ENCODE assay signal across 17 cellular contexts in the genomic region with DNA sequence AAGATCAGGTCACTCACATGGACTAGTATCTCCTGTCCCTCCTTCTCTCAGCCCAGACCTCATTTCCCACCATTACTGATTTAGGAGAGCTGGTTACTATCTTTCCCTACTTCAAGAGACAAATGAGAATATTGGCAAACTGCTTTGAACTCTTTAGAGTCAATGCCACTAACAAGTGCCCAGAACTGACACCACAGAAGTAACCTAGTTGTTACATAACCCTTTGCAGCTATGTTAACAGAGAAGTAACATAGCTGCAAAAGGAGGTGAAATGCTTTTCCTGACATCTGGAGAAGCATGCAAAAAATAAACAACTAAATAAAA. TPM values are rescaled to one million over a fixed set of nuclear protein-coding genes. Genes with fewer than 3 reads are reported as not detected.
DNase-seq lines count a peak whose midpoint lies in the region; ATAC-seq and TF ChIP-seq lines count a peak whose summit lies in the region.
"Had no signal": no experiment of that assay in that cellular context is flagged by ENCODE, and none has a peak within 500 bp of the region (broad histone marks: within the 10 kb centered on the region; RNA-seq: fewer than 3 reads in every experiment).

No MANE protein-coding gene starts in this region.

- CTCF ChIA-PET in Calu3 (lab: Charles Lee) (interaction anchor here (2.0 kb wide), 1 partner anchor 15 kb away, joined by 14 read pairs; no protein-coding TSS in a partner anchor), RWPE1 (lab: Yijun Ruan, JAX) (interaction anchor here (2.9 kb wide), 1 partner anchor 94 kb away, joined by 8 read pairs; no protein-coding TSS in a partner anchor), A673 (lab: Charles Lee) (no interaction called here)

- H3K36me3 Mint-ChIP-seq in Calu3 (ENCODE audit: insufficient read depth, unreplicated experiment) = peaks cover 34% of the 10 kb centered on the region
- H3K36me3 Mint-ChIP-seq: activated naive CD8-positive, alpha-beta T cell had no signal

- TF ChIP-seq CTCF in Calu3 (IDR thresholded peaks at IDR 0.05; ENCODE audit: unreplicated experiment) = no peak
- TF ChIP-seq CTCF in RWPE1 (conservative IDR thresholded peaks at IDR 0.05; ENCODE audit: low read depth) = no peak
- TF ChIP-seq CTCF in esophagus squamous epithelium (IDR thresholded peaks at IDR 0.05) = no peak
- no peak for TF ChIP-seq CTCF in spleen (IDR thresholded peaks at IDR 0.05 in 8 of 11, conservative IDR thresholded peaks at IDR 0.05 in 3 of 11)
- no peak for TF ChIP-seq CTCF in A673 (conservative IDR thresholded peaks at IDR 0.05; ENCODE audit: low read depth, low read length)
- no peak for TF ChIP-seq CTCF in gastrocnemius medialis (IDR thresholded peaks at IDR 0.05 in 4 of 5, conservative IDR thresholded peaks at IDR 0.05 in 1 of 5)

- H3K27ac ChIP-seq in RWPE1 (peak overlapping the region; percentile 95), esophagus squamous epithelium (peak overlapping the region; percentile 83 to 91 (median 85)), spleen (peak overlapping the region; percentile 35 to 90 (median 84)), A673 (ENCODE audit: low read depth, low read length, poor library complexity, severe bottlenecking) (no peak overlapping the region), gastrocnemius medialis (no peak overlapping the region)
- H3K27ac ChIP-seq: cardiac muscle cell, right atrium auricular region had no signal

- no peak for TF ChIP-seq POLR2A in esophagus squamous epithelium (IDR thresholded peaks at IDR 0.05)
- no peak for TF ChIP-seq POLR2A in spleen (IDR thresholded peaks at IDR 0.05)
- TF ChIP-seq POLR2A in gastrocnemius medialis (IDR thresholded peaks at IDR 0.05) = no peak

- H3K27me3 Mint-ChIP-seq in Calu3 (ENCODE audit: unreplicated experiment) = no peaks in the 10 kb centered on the region
- H3K27me3 Mint-ChIP-seq: activated naive CD8-positive, alpha-beta T cell had no signal

- H3K27ac Mint-ChIP-seq in Calu3 (ENCODE audit: unreplicated experiment) = peak overlapping the region; percentile 96

- POLR2A ChIA-PET in RWPE1 (lab: Yijun Ruan, JAX; ENCODE audit: low non-redundant PET) (no interaction called here), A673 (lab: Charles Lee; ENCODE audit: low non-redundant PET) (no interaction called here)

- H3K4me1 Mint-ChIP-seq in Calu3 (ENCODE audit: low read depth, unreplicated experiment) = peaks cover 67% of the 10 kb centered on the region

- no peak for ATAC-seq in gastrocnemius medialis

- H3K36me3 ChIP-seq in esophagus squamous epithelium (no peaks in the 10 kb centered on the region), spleen (no peaks in the 10 kb centered on the region), A673 (ENCODE audit: insufficient read depth, low read length, poor library complexity, severe bottlenecking) (no peaks in the 10 kb centered on the region), gastrocnemius medialis (no peaks in the 10 kb centered on the region)
- H3K36me3 ChIP-seq: cardiac muscle cell, lower lobe of right lung, right atrium auricular region had no signal

- intact Hi-C loops in Calu3 (cut with micrococcal nuclease; ENCODE audit: unreplicated experiment) = no loop called here
- intact Hi-C loops in esophagus squamous epithelium (cut with DNase I) = no loop called here
- intact Hi-C loops in spleen (cut with DNase I; ENCODE audit: low total_unique reads) = no loop called here
- intact Hi-C loops in A673 (cut with micrococcal nuclease; ENCODE audit: unreplicated experiment) = no loop called here
- intact Hi-C loops in gastrocnemius medialis (cut with DNase I; ENCODE audit: low total_unique reads) = no loop called here

- H3K4me3 ChIP-seq in esophagus squamous epithelium = no peak overlapping the region
- peak overlapping the region in 1 of 8 donors; percentile 21 for H3K4me3 ChIP-seq in spleen
- H3K4me3 ChIP-seq in A673 (ENCODE audit: low read depth, low read length, poor library complexity, severe bottlenecking) = no peak overlapping the region
- H3K4me3 ChIP-seq in gastrocnemius medialis = no peak overlapping the region
- H3K4me3 ChIP-seq: cardiac muscle cell, lower lobe of right lung, right atrium auricular region had no signal

- no peak for DNase-seq in Calu3
- DNase-seq in RWPE1 (ENCODE audit: low spot score) = no peak
- no peak for DNase-seq in esophagus squamous epithelium (lab: John Stamatoyannopoulos, UW)
- DNase-seq in spleen = no peak
- no peak for DNase-seq in A673 (ENCODE audit: low spot score)
- DNase-seq in NCI-H1417 (lab: John Stamatoyannopoulos, UW) = no peak
- DNase-seq in gastrocnemius medialis = no peak
- DNase-seq: foreskin melanocyte, NCI-H187 treated with DMSO at 0.1 percent for 48 hours, NCI-H526, substantia nigra had no signal

- no peaks in the 10 kb centered on the region for H3K9me3 ChIP-seq in esophagus squamous epithelium
- no peaks in the 10 kb centered on the region for H3K9me3 ChIP-seq in spleen
- no peaks in the 10 kb centered on the region for H3K9me3 ChIP-seq in A673 (ENCODE audit: low read depth, low read length, poor library complexity, severe bottlenecking)
- H3K9me3 ChIP-seq in gastrocnemius medialis = no peaks in the 10 kb centered on the region
- H3K9me3 ChIP-seq: lower lobe of right lung, right atrium auricular region had no signal

- H3K4me1 ChIP-seq in esophagus squamous epithelium (peaks cover 25 to 56% (median 27%) of the 10 kb centered on the region in 3 donors), spleen (peaks cover 0 to 41% (median 15%) of the 10 kb centered on the region in 6 donors), A673 (ENCODE audit: insufficient read depth, low read length, poor library complexity, severe bottlenecking) (no peaks in the 10 kb centered on the region), gastrocnemius medialis (no peaks in the 10 kb centered on the region)
- H3K4me1 ChIP-seq: right atrium auricular region had no signal

- in situ Hi-C loops in gastrocnemius medialis (cut with MboI; ENCODE audit: low sequenced_read_pairs in 4 of 4) = no loop called here

- H3K9me3 Mint-ChIP-seq in Calu3 (ENCODE audit: low read depth, unreplicated experiment) = no peaks in the 10 kb centered on the region

- H3K27me3 ChIP-seq in esophagus squamous epithelium = no peaks in the 10 kb centered on the region
- H3K27me3 ChIP-seq in spleen (replicated peaks in 1 of 7) = no peaks in the 10 kb centered on the region
- H3K27me3 ChIP-seq in A673 (replicated peaks; ENCODE audit: insufficient read depth, low read depth, low read length, poor library complexity) = peaks cover 9% of the 10 kb centered on the region
- H3K27me3 ChIP-seq in gastrocnemius medialis = no peaks in the 10 kb centered on the region
- H3K27me3 ChIP-seq: cardiac muscle cell, right atrium auricular region had no signal

- H3K4me3 Mint-ChIP-seq in Calu3 (ENCODE audit: low read depth, unreplicated experiment) = peak overlapping the region; percentile 54
- H3K4me3 Mint-ChIP-seq: activated naive CD8-positive, alpha-beta T cell; neural crest cell had no signal

- BruUV-seq in Calu3 (replicated peaks; lab: Mats Ljungman, UMichigan) (no TSS peak), A673 (replicated peaks; lab: Mats Ljungman, UMichigan) (no TSS peak)

RNA-seq across cellular contexts. Expression of a gene that starts 30.0 kb away (rescaled TPM):
- total RNA-seq in Calu3 (2022) = 80.0 and 104 TPM in 2 replicates
- 10 to 100 TPM; 15.8 to 75.8 (median 52.0) TPM for total RNA-seq in esophagus squamous epithelium
- total RNA-seq in spleen = 10 to 100 TPM in 6 of 7 donors, 1 to 10 TPM in 1; 6.8 to 27.5 (median 18.2) TPM
- 1 to 10 TPM; 1.3 to 2.8 (median 2.0) TPM for polyA plus RNA-seq in spleen
- 0.13 TPM in 1 of 2 replicates, not detected in the other for total RNA-seq in A673 (2021)
- total RNA-seq in gastrocnemius medialis = under 1 TPM in 3 of 4 donors, not detected in 1; 0.05 to 0.26 (median 0.18) TPM
- total RNA-seq: OCI-LY7 had no signal
- polyA plus RNA-seq: cardiac muscle cell had no signal

Comparison
In these comparisons a context has a peak if more than half of its experiments do, and no peak if none do; other contexts are left out.
1. H3K27ac ChIP-seq: peak in RWPE1 (single experiment), esophagus squamous epithelium (4 of 4) and spleen (8 of 8); none in A673 (single experiment) and gastrocnemius medialis (0 of 4).